ENCODE assay signal across 9 cellular contexts in genomic region chr2:180319586-180320405, GRCh38.
DNase-seq lines count a peak whose midpoint lies in the region; ATAC-seq lines count a peak whose summit lies in the region.
"Had no signal": no experiment of that assay in that cellular context is flagged by ENCODE, and none has a peak within 500 bp of the region (broad histone marks: within the 10 kb centered on the region; RNA-seq: fewer than 3 reads in every experiment).

No MANE protein-coding gene starts in this region.

- no peak overlapping the region for H3K23ac ChIP-seq in neuronal stem cell (ENCODE audit: low read depth, low read length, poor library complexity)

- H2AK5ac ChIP-seq in neuronal stem cell (ENCODE audit: low read depth, low read length): no peak overlapping the region

- H4K8ac ChIP-seq in neuronal stem cell (ENCODE audit: low read depth, low read length): no peak overlapping the region

- H3K79me1 ChIP-seq in neuronal stem cell (ENCODE audit: low read depth, low read length): no peaks in the 10 kb centered on the region

- peak overlapping the region in 1 of 2 donors; percentile 37 for H3K4me3 ChIP-seq in neuronal stem cell (ENCODE audit: low read length in 2 of 2)

- peaks cover 0 to 5% of the 10 kb centered on the region in 2 donors for H3K9me3 ChIP-seq in neuronal stem cell (replicated peaks in 1 of 2; ENCODE audit: control insufficient read depth in 2 of 2, insufficient read depth in 1 of 2, low read depth in 1 of 2, low read length in 2 of 2)

- no peak overlapping the region for H3K18ac ChIP-seq in neuronal stem cell (ENCODE audit: low read length)

- H3K4me2 ChIP-seq in neuronal stem cell (ENCODE audit: insufficient read depth, low read length, poor library complexity, severe bottlenecking): no peak overlapping the region

- H3K36me3 Mint-ChIP-seq in activated naive CD8-positive, alpha-beta T cell treated with anti-CD3 and anti-CD28 coated beads for 36 hours: no peaks in the 10 kb centered on the region

- H3K27me3 ChIP-seq in neuronal stem cell (ENCODE audit: control insufficient read depth in 3 of 3, insufficient read depth in 3 of 3, low read depth in 1 of 3, low read length in 3 of 3): no peaks in the 10 kb centered on the region

- H3K27me3 Mint-ChIP-seq in activated naive CD8-positive, alpha-beta T cell treated with anti-CD3 and anti-CD28 coated beads for 36 hours: peaks cover 3% of the 10 kb centered on the region

- H3K9me3 Mint-ChIP-seq in activated naive CD8-positive, alpha-beta T cell treated with anti-CD3 and anti-CD28 coated beads for 36 hours: peaks cover 1% of the 10 kb centered on the region

- no peak overlapping the region for H3K14ac ChIP-seq in neuronal stem cell (ENCODE audit: low read length)

- H3K4me1 ChIP-seq in neuronal stem cell (ENCODE audit: control insufficient read depth in 2 of 2, insufficient read depth in 1 of 2, low read depth in 1 of 2, low read length in 2 of 2): no peaks in the 10 kb centered on the region

- H3K4me3 Mint-ChIP-seq in activated naive CD8-positive, alpha-beta T cell treated with anti-CD3 and anti-CD28 coated beads for 36 hours: no peak overlapping the region

- H2AFZ ChIP-seq in neuronal stem cell (ENCODE audit: low read length): peak overlapping the region; percentile 15

- no peak overlapping the region for H3K9ac ChIP-seq in neuronal stem cell (ENCODE audit: low read depth, low read length, poor library complexity)

- no peaks in the 10 kb centered on the region for H3K4me1 Mint-ChIP-seq in activated naive CD8-positive, alpha-beta T cell treated with anti-CD3 and anti-CD28 coated beads for 36 hours

- H3K27ac ChIP-seq in neuronal stem cell (replicated peaks; ENCODE audit: low read length): no peak overlapping the region

- ATAC-seq in GM19351 (IDR thresholded peaks at IDR 0.05; ENCODE audit: unreplicated experiment) (peak; percentile 95), HG02678 (IDR thresholded peaks at IDR 0.05; ENCODE audit: unreplicated experiment) (peak; percentile 90), HG03460 (IDR thresholded peaks at IDR 0.05; ENCODE audit: unreplicated experiment) (peak; percentile 83)
- ATAC-seq in activated CD4-positive, CD25-positive, alpha-beta regulatory T cell treated with anti-CD3 and anti-CD28 coated beads, Interleukin-2, amount 50 U/mL, for 24 hours: no peak

- H2BK15ac ChIP-seq in neuronal stem cell (ENCODE audit: low read length): no peak overlapping the region

- DNase-seq in neuronal stem cell (ENCODE audit: low spot score) (no peak), NCI-H2227 treated with DMSO at 0.1 percent for 48 hours (lab: John Stamatoyannopoulos, UW) (no peak), D341Med (ENCODE audit: low spot score) (no peak)
- no peak for DNase-seq in activated naive CD8-positive, alpha-beta T cell treated with anti-CD3 and anti-CD28 coated beads for 36 hours
- DNase-seq: NCI-H1417 had no signal

- H2BK120ac ChIP-seq in neuronal stem cell (ENCODE audit: low read depth, low read length): no peak overlapping the region

- H3K36me3 ChIP-seq in neuronal stem cell (replicated peaks in 1 of 2; ENCODE audit: control insufficient read depth in 2 of 2, insufficient read depth in 2 of 2, low read length in 2 of 2): no peaks in the 10 kb centered on the region

- no peak overlapping the region for H2BK5ac ChIP-seq in neuronal stem cell (ENCODE audit: low read length)

- no peak overlapping the region for H2BK12ac ChIP-seq in neuronal stem cell (ENCODE audit: low read length)

- no peak overlapping the region for H3K4ac ChIP-seq in neuronal stem cell (ENCODE audit: low read length)

- no peak overlapping the region for H3K27ac Mint-ChIP-seq in activated naive CD8-positive, alpha-beta T cell treated with anti-CD3 and anti-CD28 coated beads for 36 hours

- no peak overlapping the region for H4K91ac ChIP-seq in neuronal stem cell (ENCODE audit: low read depth, low read length, poor library complexity)

Comparison
In these comparisons a context has a peak if more than half of its experiments do, and no peak if none do; other contexts are left out.
1. ATAC-seq: peak in GM19351 (single experiment), HG02678 (single experiment) and HG03460 (single experiment); none in activated CD4-positive, CD25-positive, alpha-beta regulatory T cell treated with anti-CD3 and anti-CD28 coated beads, Interleukin-2, amount 50 U/mL, for 24 hours (0 of 2).